In the genomic region with DNA sequence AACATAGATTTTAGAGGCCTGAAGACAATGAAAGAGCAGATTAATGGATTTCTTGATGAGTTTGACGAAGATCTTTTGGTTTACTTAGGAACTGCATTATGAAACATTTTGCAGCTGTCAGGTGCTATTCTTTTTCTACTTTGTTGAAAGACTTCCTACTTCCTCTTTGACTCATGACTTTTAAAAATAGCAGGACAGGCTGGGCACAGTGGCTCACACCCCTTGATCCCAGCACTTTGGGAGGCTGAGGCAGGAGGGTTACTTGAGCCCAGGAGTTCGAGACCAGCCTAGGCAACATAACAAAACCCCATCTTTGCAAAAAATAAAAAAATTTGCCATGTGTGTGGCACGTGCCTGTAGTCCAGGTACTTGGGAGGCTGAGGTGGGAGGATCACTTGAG, we compare ENCODE assay signal across 1 cellular context.
TF ChIP-seq lines count a peak whose summit lies in the region.

No MANE protein-coding gene starts in this region.

TF ChIP-seq in GM12878, 131 proteins besides CTCF, POLR2A, EP300 and RAD21 (continued from another document and continues in another):
- TF ChIP-seq NFXL1 (IDR thresholded peaks at IDR 0.05; ENCODE audit: borderline replicate concordance) = no peak
- TF ChIP-seq, protein P1, sequence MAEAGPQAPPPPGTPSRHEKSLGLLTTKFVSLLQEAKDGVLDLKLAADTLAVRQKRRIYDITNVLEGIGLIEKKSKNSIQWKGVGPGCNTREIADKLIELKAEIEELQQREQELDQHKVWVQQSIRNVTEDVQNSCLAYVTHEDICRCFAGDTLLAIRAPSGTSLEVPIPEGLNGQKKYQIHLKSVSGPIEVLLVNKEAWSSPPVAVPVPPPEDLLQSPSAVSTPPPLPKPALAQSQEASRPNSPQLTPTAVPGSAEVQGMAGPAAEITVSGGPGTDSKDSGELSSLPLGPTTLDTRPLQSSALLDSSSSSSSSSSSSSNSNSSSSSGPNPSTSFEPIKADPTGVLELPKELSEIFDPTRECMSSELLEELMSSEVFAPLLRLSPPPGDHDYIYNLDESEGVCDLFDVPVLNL (IDR thresholded peaks at IDR 0.05; ENCODE audit: low read depth, low read length) = no peak
- TF ChIP-seq, protein P2, sequence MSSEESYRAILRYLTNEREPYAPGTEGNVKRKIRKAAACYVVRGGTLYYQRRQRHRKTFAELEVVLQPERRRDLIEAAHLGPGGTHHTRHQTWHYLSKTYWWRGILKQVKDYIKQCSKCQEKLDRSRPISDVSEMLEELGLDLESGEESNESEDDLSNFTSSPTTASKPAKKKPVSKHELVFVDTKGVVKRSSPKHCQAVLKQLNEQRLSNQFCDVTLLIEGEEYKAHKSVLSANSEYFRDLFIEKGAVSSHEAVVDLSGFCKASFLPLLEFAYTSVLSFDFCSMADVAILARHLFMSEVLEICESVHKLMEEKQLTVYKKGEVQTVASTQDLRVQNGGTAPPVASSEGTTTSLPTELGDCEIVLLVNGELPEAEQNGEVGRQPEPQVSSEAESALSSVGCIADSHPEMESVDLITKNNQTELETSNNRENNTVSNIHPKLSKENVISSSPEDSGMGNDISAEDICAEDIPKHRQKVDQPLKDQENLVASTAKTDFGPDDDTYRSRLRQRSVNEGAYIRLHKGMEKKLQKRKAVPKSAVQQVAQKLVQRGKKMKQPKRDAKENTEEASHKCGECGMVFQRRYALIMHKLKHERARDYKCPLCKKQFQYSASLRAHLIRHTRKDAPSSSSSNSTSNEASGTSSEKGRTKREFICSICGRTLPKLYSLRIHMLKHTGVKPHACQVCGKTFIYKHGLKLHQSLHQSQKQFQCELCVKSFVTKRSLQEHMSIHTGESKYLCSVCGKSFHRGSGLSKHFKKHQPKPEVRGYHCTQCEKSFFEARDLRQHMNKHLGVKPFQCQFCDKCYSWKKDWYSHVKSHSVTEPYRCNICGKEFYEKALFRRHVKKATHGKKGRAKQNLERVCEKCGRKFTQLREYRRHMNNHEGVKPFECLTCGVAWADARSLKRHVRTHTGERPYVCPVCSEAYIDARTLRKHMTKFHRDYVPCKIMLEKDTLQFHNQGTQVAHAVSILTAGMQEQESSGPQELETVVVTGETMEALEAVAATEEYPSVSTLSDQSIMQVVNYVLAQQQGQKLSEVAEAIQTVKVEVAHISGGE (CRISPR knock-in tag; IDR thresholded peaks at IDR 0.05) = no peak
- TF ChIP-seq FOS (IDR thresholded peaks at IDR 0.05; ENCODE audit: borderline replicate concordance, extremely low read depth, insufficient read length) = no peak
- peak in 1 of 2 experiments; percentile 69; a peak in 1 of 4 replicates for TF ChIP-seq ETV6 (conservative IDR thresholded peaks at IDR 0.05 in 1 of 2, IDR thresholded peaks at IDR 0.05 in 1 of 2; ENCODE audit: borderline replicate concordance in 1 of 2, low read depth in 1 of 2)
- peak; percentile 45; the same call in 1 of the 2 replicates for TF ChIP-seq RUNX3 (IDR thresholded peaks at IDR 0.05; ENCODE audit: low read length)
- TF ChIP-seq GATAD2B (conservative IDR thresholded peaks at IDR 0.05; ENCODE audit: low read depth) = 0 out of 2 replicates have a peak, but pooled peaks have one; percentile 40
- TF ChIP-seq, protein P3, sequence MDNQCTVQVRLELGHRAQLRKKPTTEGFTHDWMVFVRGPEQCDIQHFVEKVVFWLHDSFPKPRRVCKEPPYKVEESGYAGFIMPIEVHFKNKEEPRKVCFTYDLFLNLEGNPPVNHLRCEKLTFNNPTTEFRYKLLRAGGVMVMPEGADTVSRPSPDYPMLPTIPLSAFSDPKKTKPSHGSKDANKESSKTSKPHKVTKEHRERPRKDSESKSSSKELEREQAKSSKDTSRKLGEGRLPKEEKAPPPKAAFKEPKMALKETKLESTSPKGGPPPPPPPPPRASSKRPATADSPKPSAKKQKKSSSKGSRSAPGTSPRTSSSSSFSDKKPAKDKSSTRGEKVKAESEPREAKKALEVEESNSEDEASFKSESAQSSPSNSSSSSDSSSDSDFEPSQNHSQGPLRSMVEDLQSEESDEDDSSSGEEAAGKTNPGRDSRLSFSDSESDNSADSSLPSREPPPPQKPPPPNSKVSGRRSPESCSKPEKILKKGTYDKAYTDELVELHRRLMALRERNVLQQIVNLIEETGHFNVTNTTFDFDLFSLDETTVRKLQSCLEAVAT (IDR thresholded peaks at IDR 0.05) = no peak
- TF ChIP-seq STAT1 (conservative IDR thresholded peaks at IDR 0.05) = no peak
- TF ChIP-seq ZNF274 (IDR thresholded peaks at IDR 0.05; ENCODE audit: insufficient read depth, insufficient read length) = no peak
- TF ChIP-seq, protein P4, sequence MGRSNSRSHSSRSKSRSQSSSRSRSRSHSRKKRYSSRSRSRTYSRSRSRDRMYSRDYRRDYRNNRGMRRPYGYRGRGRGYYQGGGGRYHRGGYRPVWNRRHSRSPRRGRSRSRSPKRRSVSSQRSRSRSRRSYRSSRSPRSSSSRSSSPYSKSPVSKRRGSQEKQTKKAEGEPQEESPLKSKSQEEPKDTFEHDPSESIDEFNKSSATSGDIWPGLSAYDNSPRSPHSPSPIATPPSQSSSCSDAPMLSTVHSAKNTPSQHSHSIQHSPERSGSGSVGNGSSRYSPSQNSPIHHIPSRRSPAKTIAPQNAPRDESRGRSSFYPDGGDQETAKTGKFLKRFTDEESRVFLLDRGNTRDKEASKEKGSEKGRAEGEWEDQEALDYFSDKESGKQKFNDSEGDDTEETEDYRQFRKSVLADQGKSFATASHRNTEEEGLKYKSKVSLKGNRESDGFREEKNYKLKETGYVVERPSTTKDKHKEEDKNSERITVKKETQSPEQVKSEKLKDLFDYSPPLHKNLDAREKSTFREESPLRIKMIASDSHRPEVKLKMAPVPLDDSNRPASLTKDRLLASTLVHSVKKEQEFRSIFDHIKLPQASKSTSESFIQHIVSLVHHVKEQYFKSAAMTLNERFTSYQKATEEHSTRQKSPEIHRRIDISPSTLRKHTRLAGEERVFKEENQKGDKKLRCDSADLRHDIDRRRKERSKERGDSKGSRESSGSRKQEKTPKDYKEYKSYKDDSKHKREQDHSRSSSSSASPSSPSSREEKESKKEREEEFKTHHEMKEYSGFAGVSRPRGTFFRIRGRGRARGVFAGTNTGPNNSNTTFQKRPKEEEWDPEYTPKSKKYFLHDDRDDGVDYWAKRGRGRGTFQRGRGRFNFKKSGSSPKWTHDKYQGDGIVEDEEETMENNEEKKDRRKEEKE (IDR thresholded peaks at IDR 0.05) = no peak
- TF ChIP-seq, protein P5, sequence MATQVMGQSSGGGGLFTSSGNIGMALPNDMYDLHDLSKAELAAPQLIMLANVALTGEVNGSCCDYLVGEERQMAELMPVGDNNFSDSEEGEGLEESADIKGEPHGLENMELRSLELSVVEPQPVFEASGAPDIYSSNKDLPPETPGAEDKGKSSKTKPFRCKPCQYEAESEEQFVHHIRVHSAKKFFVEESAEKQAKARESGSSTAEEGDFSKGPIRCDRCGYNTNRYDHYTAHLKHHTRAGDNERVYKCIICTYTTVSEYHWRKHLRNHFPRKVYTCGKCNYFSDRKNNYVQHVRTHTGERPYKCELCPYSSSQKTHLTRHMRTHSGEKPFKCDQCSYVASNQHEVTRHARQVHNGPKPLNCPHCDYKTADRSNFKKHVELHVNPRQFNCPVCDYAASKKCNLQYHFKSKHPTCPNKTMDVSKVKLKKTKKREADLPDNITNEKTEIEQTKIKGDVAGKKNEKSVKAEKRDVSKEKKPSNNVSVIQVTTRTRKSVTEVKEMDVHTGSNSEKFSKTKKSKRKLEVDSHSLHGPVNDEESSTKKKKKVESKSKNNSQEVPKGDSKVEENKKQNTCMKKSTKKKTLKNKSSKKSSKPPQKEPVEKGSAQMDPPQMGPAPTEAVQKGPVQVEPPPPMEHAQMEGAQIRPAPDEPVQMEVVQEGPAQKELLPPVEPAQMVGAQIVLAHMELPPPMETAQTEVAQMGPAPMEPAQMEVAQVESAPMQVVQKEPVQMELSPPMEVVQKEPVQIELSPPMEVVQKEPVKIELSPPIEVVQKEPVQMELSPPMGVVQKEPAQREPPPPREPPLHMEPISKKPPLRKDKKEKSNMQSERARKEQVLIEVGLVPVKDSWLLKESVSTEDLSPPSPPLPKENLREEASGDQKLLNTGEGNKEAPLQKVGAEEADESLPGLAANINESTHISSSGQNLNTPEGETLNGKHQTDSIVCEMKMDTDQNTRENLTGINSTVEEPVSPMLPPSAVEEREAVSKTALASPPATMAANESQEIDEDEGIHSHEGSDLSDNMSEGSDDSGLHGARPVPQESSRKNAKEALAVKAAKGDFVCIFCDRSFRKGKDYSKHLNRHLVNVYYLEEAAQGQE (IDR thresholded peaks at IDR 0.05; ENCODE audit: low read depth, low read length) = no peak
- TF ChIP-seq MYC (IDR thresholded peaks at IDR 0.05; ENCODE audit: insufficient read depth, insufficient read length, insufficient replicate concordance, low read length, severe bottlenecking) = no peak
- TF ChIP-seq, protein P6, sequence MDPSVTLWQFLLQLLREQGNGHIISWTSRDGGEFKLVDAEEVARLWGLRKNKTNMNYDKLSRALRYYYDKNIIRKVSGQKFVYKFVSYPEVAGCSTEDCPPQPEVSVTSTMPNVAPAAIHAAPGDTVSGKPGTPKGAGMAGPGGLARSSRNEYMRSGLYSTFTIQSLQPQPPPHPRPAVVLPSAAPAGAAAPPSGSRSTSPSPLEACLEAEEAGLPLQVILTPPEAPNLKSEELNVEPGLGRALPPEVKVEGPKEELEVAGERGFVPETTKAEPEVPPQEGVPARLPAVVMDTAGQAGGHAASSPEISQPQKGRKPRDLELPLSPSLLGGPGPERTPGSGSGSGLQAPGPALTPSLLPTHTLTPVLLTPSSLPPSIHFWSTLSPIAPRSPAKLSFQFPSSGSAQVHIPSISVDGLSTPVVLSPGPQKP (IDR thresholded peaks at IDR 0.05; ENCODE audit: low read depth, low read length) = no peak
- TF ChIP-seq RELA (IDR thresholded peaks at IDR 0.05; ENCODE audit: borderline replicate concordance, partially characterized antibody) = no peak
- TF ChIP-seq BMI1 (IDR thresholded peaks at IDR 0.05; ENCODE audit: borderline replicate concordance) = no peak
- no peak for TF ChIP-seq HDGF (IDR thresholded peaks at IDR 0.05)
- no peak for TF ChIP-seq YY1 (IDR thresholded peaks at IDR 0.05; ENCODE audit: low read depth, low read length)
- TF ChIP-seq, protein P7, sequence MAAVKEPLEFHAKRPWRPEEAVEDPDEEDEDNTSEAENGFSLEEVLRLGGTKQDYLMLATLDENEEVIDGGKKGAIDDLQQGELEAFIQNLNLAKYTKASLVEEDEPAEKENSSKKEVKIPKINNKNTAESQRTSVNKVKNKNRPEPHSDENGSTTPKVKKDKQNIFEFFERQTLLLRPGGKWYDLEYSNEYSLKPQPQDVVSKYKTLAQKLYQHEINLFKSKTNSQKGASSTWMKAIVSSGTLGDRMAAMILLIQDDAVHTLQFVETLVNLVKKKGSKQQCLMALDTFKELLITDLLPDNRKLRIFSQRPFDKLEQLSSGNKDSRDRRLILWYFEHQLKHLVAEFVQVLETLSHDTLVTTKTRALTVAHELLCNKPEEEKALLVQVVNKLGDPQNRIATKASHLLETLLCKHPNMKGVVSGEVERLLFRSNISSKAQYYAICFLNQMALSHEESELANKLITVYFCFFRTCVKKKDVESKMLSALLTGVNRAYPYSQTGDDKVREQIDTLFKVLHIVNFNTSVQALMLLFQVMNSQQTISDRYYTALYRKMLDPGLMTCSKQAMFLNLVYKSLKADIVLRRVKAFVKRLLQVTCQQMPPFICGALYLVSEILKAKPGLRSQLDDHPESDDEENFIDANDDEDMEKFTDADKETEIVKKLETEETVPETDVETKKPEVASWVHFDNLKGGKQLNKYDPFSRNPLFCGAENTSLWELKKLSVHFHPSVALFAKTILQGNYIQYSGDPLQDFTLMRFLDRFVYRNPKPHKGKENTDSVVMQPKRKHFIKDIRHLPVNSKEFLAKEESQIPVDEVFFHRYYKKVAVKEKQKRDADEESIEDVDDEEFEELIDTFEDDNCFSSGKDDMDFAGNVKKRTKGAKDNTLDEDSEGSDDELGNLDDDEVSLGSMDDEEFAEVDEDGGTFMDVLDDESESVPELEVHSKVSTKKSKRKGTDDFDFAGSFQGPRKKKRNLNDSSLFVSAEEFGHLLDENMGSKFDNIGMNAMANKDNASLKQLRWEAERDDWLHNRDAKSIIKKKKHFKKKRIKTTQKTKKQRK (IDR thresholded peaks at IDR 0.05; ENCODE audit: low read depth, low read length) = no peak
- no peak for TF ChIP-seq SUZ12 (IDR thresholded peaks at IDR 0.05; ENCODE audit: unreplicated experiment)
- no peak for TF ChIP-seq NRF1 (conservative IDR thresholded peaks at IDR 0.05; ENCODE audit: low read depth, low read length)
- TF ChIP-seq, protein P8, sequence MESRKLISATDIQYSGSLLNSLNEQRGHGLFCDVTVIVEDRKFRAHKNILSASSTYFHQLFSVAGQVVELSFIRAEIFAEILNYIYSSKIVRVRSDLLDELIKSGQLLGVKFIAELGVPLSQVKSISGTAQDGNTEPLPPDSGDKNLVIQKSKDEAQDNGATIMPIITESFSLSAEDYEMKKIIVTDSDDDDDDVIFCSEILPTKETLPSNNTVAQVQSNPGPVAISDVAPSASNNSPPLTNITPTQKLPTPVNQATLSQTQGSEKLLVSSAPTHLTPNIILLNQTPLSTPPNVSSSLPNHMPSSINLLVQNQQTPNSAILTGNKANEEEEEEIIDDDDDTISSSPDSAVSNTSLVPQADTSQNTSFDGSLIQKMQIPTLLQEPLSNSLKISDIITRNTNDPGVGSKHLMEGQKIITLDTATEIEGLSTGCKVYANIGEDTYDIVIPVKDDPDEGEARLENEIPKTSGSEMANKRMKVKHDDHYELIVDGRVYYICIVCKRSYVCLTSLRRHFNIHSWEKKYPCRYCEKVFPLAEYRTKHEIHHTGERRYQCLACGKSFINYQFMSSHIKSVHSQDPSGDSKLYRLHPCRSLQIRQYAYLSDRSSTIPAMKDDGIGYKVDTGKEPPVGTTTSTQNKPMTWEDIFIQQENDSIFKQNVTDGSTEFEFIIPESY (IDR thresholded peaks at IDR 0.05) = no peak
- TF ChIP-seq NR2C1 (IDR thresholded peaks at IDR 0.05) = no peak
- TF ChIP-seq IKZF1 (conservative IDR thresholded peaks at IDR 0.05) = peak; percentile 82
- TF ChIP-seq, protein P9, sequence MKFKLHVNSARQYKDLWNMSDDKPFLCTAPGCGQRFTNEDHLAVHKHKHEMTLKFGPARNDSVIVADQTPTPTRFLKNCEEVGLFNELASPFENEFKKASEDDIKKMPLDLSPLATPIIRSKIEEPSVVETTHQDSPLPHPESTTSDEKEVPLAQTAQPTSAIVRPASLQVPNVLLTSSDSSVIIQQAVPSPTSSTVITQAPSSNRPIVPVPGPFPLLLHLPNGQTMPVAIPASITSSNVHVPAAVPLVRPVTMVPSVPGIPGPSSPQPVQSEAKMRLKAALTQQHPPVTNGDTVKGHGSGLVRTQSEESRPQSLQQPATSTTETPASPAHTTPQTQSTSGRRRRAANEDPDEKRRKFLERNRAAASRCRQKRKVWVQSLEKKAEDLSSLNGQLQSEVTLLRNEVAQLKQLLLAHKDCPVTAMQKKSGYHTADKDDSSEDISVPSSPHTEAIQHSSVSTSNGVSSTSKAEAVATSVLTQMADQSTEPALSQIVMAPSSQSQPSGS (IDR thresholded peaks at IDR 0.05; ENCODE audit: low read length) = 0 out of 2 replicates have a peak, but pooled peaks have one; percentile 41
- TF ChIP-seq CBX3 (IDR thresholded peaks at IDR 0.05; ENCODE audit: borderline replicate concordance, low read depth) = no peak
- TF ChIP-seq MEF2B (IDR thresholded peaks at IDR 0.05; ENCODE audit: partially characterized antibody, poor library complexity, severe bottlenecking) = peak; percentile 74
- TF ChIP-seq POLR2AphosphoS2 (IDR thresholded peaks at IDR 0.05; ENCODE audit: low read depth, low read length) = no peak
- TF ChIP-seq, protein P10, sequence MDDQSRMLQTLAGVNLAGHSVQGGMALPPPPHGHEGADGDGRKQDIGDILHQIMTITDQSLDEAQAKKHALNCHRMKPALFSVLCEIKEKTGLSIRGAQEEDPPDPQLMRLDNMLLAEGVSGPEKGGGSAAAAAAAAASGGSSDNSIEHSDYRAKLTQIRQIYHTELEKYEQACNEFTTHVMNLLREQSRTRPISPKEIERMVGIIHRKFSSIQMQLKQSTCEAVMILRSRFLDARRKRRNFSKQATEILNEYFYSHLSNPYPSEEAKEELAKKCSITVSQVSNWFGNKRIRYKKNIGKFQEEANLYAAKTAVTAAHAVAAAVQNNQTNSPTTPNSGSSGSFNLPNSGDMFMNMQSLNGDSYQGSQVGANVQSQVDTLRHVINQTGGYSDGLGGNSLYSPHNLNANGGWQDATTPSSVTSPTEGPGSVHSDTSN (IDR thresholded peaks at IDR 0.05; ENCODE audit: insufficient replicate concordance, low read depth, low read length) = no peak
- TF ChIP-seq ZZZ3 (IDR thresholded peaks at IDR 0.05; ENCODE audit: control insufficient read depth, insufficient read length, low read depth) = no peak
